ENCODE assay signal across 8 cellular contexts in genomic region chr19:17719730-17720486, GRCh38. TPM values are rescaled to one million over a fixed set of nuclear protein-coding genes. Genes with fewer than 3 reads are reported as not detected.
DNase-seq lines count a peak whose midpoint lies in the region; ATAC-seq, FAIRE-seq and TF ChIP-seq lines count a peak whose summit lies in the region.

No MANE protein-coding gene starts in this region.

- H3K4me2 ChIP-seq in OCI-LY3 (ENCODE audit: low read length): peak overlapping the region; percentile 99

- no peak for TF ChIP-seq POLR2A in adrenal gland (IDR thresholded peaks at IDR 0.05)

- H3K27ac ChIP-seq in C4-2B (peak overlapping the region; percentile 78), OCI-LY3 (ENCODE audit: low read length) (no peak overlapping the region), adrenal gland (peak overlapping the region in 3 of 5 donors; percentile 38 to 93 (median 55)), layer of hippocampus (ENCODE audit: low read depth, low read length) (peak overlapping the region; percentile 52)

- H3K4me3 ChIP-seq in OCI-LY3 (ENCODE audit: low read length): peak overlapping the region; percentile 94
- H3K4me3 ChIP-seq in adrenal gland: peak overlapping the region in 3 of 4 donors; percentile 37 to 90 (median 74)

- peak; percentile 35 for ATAC-seq in GM21528 (IDR thresholded peaks at IDR 0.05; ENCODE audit: low FRiP score, unreplicated experiment)

- 2 to 5% (median 4%) methylated on average over 16 to 39 of the region's 39 CpGs for WGBS in adrenal gland, 4 donors

- no peaks in the 10 kb centered on the region for H3K9me3 ChIP-seq in OCI-LY3 (ENCODE audit: insufficient read depth, low read length)
- H3K9me3 ChIP-seq in adrenal gland (replicated peaks in 1 of 3): no peaks in the 10 kb centered on the region

- H3K27me3 ChIP-seq in OCI-LY3 (ENCODE audit: low read depth, low read length) (no peaks in the 10 kb centered on the region), adrenal gland (no peaks in the 10 kb centered on the region), layer of hippocampus (ENCODE audit: control insufficient read depth, insufficient read depth, low read length) (no peaks in the 10 kb centered on the region)

- H3K36me3 ChIP-seq in OCI-LY3 (replicated peaks; ENCODE audit: low read depth, low read length): peaks cover 15% of the 10 kb centered on the region
- H3K36me3 ChIP-seq in adrenal gland (replicated peaks in 1 of 2): peaks cover 0 to 19% of the 10 kb centered on the region in 2 donors

- intact Hi-C loops in adrenal gland (cut with DNase I): no loop called here

- H3K4me1 ChIP-seq in OCI-LY3 (ENCODE audit: low read length) (peaks cover 23% of the 10 kb centered on the region), adrenal gland (replicated peaks in 1 of 2) (peaks cover 22 to 27% of the 10 kb centered on the region in 2 donors)

- FAIRE-seq in D721Med (lab: Jason Lieb, UNC): no peak

- TF ChIP-seq CTCF in C4-2B (conservative IDR thresholded peaks at IDR 0.05) (no peak), OCI-LY3 (IDR thresholded peaks at IDR 0.05; ENCODE audit: low read depth, low read length) (no peak), adrenal gland (IDR thresholded peaks at IDR 0.05) (no peak), D721Med (IDR thresholded peaks at IDR 0.05; ENCODE audit: insufficient read depth, missing control alignments) (no peak)

- H2AFZ ChIP-seq in OCI-LY3 (ENCODE audit: low read depth, low read length): no peak overlapping the region

- H4K20me1 ChIP-seq in OCI-LY3 (ENCODE audit: insufficient read depth, low read length): peaks cover 21% of the 10 kb centered on the region

- H3K9ac ChIP-seq in OCI-LY3 (ENCODE audit: low read length): peak overlapping the region; percentile 85

- DNase-seq in adrenal gland (no peak), D721Med (ENCODE audit: insufficient read length, low spot score) (no peak), dedifferentiated amniotic fluid mesenchymal stem cell (ENCODE audit: extremely low spot score) (no peak)
- DNase-seq in stimulated activated CD8-positive, alpha-beta memory T cell treated with anti-CD3 and anti-CD28 coated beads, Interleukin-12 subunit alpha, Interleukin-12 subunit beta, amount 100 ng/mL, for 4 hours (ENCODE audit: low read depth): peak; percentile 41

- peaks cover 34% of the 10 kb centered on the region for H3K79me2 ChIP-seq in OCI-LY3 (ENCODE audit: low read length)

RNA-seq across cellular contexts. Expression of gene MAP1S, which starts 0.6 kb away (rescaled TPM):
- total RNA-seq in adrenal gland: 10 to 100 TPM; 28.1 to 97.2 (median 46.9) TPM
- polyA plus RNA-seq in adrenal gland: 10 to 100 TPM in 2 of 3 donors, 1 to 10 TPM in 1; 6.6 to 66.1 (median 43.4) TPM

RNA-seq across cellular contexts. Expression of gene FCHO1, which starts 31.4 kb away (rescaled TPM):
- 1 to 10 TPM in 7 of 8 donors, under 1 TPM in 1; 0.91 to 7.1 (median 3.4) TPM for total RNA-seq in adrenal gland
- polyA plus RNA-seq in adrenal gland: 1 to 10 TPM in 2 of 3 donors, under 1 TPM in 1; 0.98 to 6.2 (median 2.0) TPM

RNA-seq across cellular contexts. Expression of gene UNC13A, which starts 31.8 kb away (rescaled TPM):
- total RNA-seq in adrenal gland: 1 to 10 TPM in 7 of 8 donors, under 1 TPM in 1; 0.57 to 5.3 (median 1.8) TPM
- polyA plus RNA-seq in adrenal gland: 1 to 10 TPM; 1.5 to 9.7 (median 5.1) TPM
